Comparison of ENCODE assay signal across 8 cellular contexts in genomic region chr5:177425196-177425800, GRCh38. TPM values are rescaled to one million over a fixed set of nuclear protein-coding genes. Genes with fewer than 3 reads are reported as not detected.
DNase-seq lines count a peak whose midpoint lies in the region; ATAC-seq and TF ChIP-seq lines count a peak whose summit lies in the region.

No MANE protein-coding gene starts in this region.

- no peak for ATAC-seq in lower lobe of right lung
- no peak for ATAC-seq in GM19463 (IDR thresholded peaks at IDR 0.05; ENCODE audit: unreplicated experiment)

- no peaks in the 10 kb centered on the region for H3K27me3 ChIP-seq in lower lobe of right lung (ENCODE audit: low read depth)
- no peaks in the 10 kb centered on the region for H3K27me3 ChIP-seq in transverse colon

- H3K27ac ChIP-seq in lower lobe of right lung (peak overlapping the region; percentile 92), transverse colon (peak overlapping the region; percentile 95 to 98 (median 96))

- H3K4me1 ChIP-seq in lower lobe of right lung, result peaks cover 39% of the 10 kb centered on the region
- peaks cover 19 to 35% (median 23%) of the 10 kb centered on the region in 4 donors for H3K4me1 ChIP-seq in transverse colon

- 42 to 66% methylated on average over 7 to 13 of the region's 13 CpGs for WGBS in transverse colon (ENCODE audit: low coverage in 1 of 2), 2 donors

- H3K9me3 Mint-ChIP-seq in activated naive CD4-positive, alpha-beta T cell treated with anti-CD3 and anti-CD28 coated beads, Interleukin-2, amount 50 U/mL, for 24 hours, result no peaks in the 10 kb centered on the region

- peaks cover 3% of the 10 kb centered on the region for H3K36me3 Mint-ChIP-seq in activated naive CD4-positive, alpha-beta T cell treated with anti-CD3 and anti-CD28 coated beads, Interleukin-2, amount 50 U/mL, for 24 hours

- TF ChIP-seq CTCF in astrocyte of the spinal cord (IDR thresholded peaks at IDR 0.05; ENCODE audit: low read depth, low read length) (no peak), lower lobe of right lung (IDR thresholded peaks at IDR 0.05) (no peak), transverse colon (IDR thresholded peaks at IDR 0.05) (no peak)

- H3K27ac Mint-ChIP-seq in activated naive CD4-positive, alpha-beta T cell treated with anti-CD3 and anti-CD28 coated beads, Interleukin-2, amount 50 U/mL, for 24 hours, result peak overlapping the region; percentile 51

- peaks cover 42% of the 10 kb centered on the region for H3K4me1 Mint-ChIP-seq in activated naive CD4-positive, alpha-beta T cell treated with anti-CD3 and anti-CD28 coated beads, Interleukin-2, amount 50 U/mL, for 24 hours

- peak overlapping the region; percentile 97 for H3K4me3 Mint-ChIP-seq in activated naive CD4-positive, alpha-beta T cell treated with anti-CD3 and anti-CD28 coated beads, Interleukin-2, amount 50 U/mL, for 24 hours

- peak overlapping the region; percentile 57 for H3K4me3 ChIP-seq in astrocyte of the spinal cord (ENCODE audit: low read depth, low read length)
- peak overlapping the region; percentile 57 for H3K4me3 ChIP-seq in lower lobe of right lung
- H3K4me3 ChIP-seq in transverse colon, result peak overlapping the region in 3 of 4 donors; percentile 38 to 61 (median 43)

- H3K9me3 ChIP-seq in lower lobe of right lung, result no peaks in the 10 kb centered on the region
- no peaks in the 10 kb centered on the region for H3K9me3 ChIP-seq in transverse colon

- no peaks in the 10 kb centered on the region for H3K27me3 Mint-ChIP-seq in activated naive CD4-positive, alpha-beta T cell treated with anti-CD3 and anti-CD28 coated beads, Interleukin-2, amount 50 U/mL, for 24 hours

- intact Hi-C loops in lower lobe of right lung (cut with DNase I), result no loop called here
- intact Hi-C loops in transverse colon (cut with DNase I; ENCODE audit: low total_unique reads), result no loop called here

- no peak for TF ChIP-seq POLR2A in transverse colon (IDR thresholded peaks at IDR 0.05)

- DNase-seq in activated naive CD4-positive, alpha-beta T cell treated with Interleukin-2 at 50 U/mL for 16 hours, result no peak
- DNase-seq in astrocyte of the spinal cord (ENCODE audit: low read depth, low spot score), result no peak
- no peak for DNase-seq in lower lobe of right lung
- no peak for DNase-seq in transverse colon
- DNase-seq in mucosa of gallbladder (ENCODE audit: low spot score), result no peak
- no peak for DNase-seq in stimulated activated CD8-positive, alpha-beta memory T cell treated with anti-CD3 and anti-CD28 coated beads, Interleukin-4, amount 100 ng/mL, for 48 hours

- H3K36me3 ChIP-seq in lower lobe of right lung (no peaks in the 10 kb centered on the region), transverse colon (no peaks in the 10 kb centered on the region)

- in situ Hi-C loops in astrocyte of the spinal cord (cut with HindIII; ENCODE audit: low sequenced_read_pairs), result no loop called here
- in situ Hi-C loops in transverse colon (cut with MboI; ENCODE audit: low pct_ligation_motif_present in 1 of 4, low pct_unique_long_range_greater_than_20kb in 1 of 4, low sequenced_read_pairs in 3 of 4), result no loop called here

- TF ChIP-seq EP300 in transverse colon (IDR thresholded peaks at IDR 0.05; ENCODE audit: low read depth), result no peak

RNA-seq across cellular contexts. Expression of gene GRK6, which starts 1.2 kb away (rescaled TPM):
- total RNA-seq in lower lobe of right lung (59.4 TPM), transverse colon (10 to 100 TPM; 21.5 to 40.5 (median 36.4) TPM), mucosa of gallbladder (39.5 TPM)

RNA-seq across cellular contexts. Expression of gene F12, which starts 15.9 kb away (rescaled TPM):
- total RNA-seq in lower lobe of right lung, result 0.80 TPM
- total RNA-seq in transverse colon, result 10 to 100 TPM in 1 of 4 donors, 1 to 10 TPM in 3; 2.6 to 20.1 (median 5.6) TPM
- total RNA-seq in mucosa of gallbladder, result 15.3 TPM

RNA-seq across cellular contexts. Expression of gene PRR7, which starts 21.3 kb away (rescaled TPM):
- total RNA-seq in lower lobe of right lung, result 1.7 TPM
- total RNA-seq in transverse colon, result 1 to 10 TPM in 3 of 4 donors, not detected in 1; 2.1 to 5.0 (median 2.5) TPM
- 7.8 TPM for total RNA-seq in mucosa of gallbladder

RNA-seq across cellular contexts. Expression of gene PFN3, which starts 24.8 kb away (rescaled TPM):
- total RNA-seq in lower lobe of right lung (not detected), transverse colon (not detected), mucosa of gallbladder (not detected)

RNA-seq across cellular contexts. Expression of gene SLC34A1, which starts 41.1 kb away (rescaled TPM):
- total RNA-seq in lower lobe of right lung (not detected), transverse colon (under 1 TPM in 1 of 4 donors, not detected in 3; 0.55 TPM), mucosa of gallbladder (0.06 TPM)
